1 cellular context compared by ENCODE assay signal in genomic region chr3:179258820-179259219, GRCh38.
TF ChIP-seq lines count a peak whose summit lies in the region.

No MANE protein-coding gene starts in this region.

TF ChIP-seq in GM12878, 131 proteins besides CTCF, POLR2A, EP300 and RAD21 (continued from another document):
- TF ChIP-seq ZNF687 (IDR thresholded peaks at IDR 0.05) = no peak
- no peak for TF ChIP-seq ZBTB4 (CRISPR knock-in tag; IDR thresholded peaks at IDR 0.05)
- no peak for TF ChIP-seq BACH1 (IDR thresholded peaks at IDR 0.05; ENCODE audit: borderline replicate concordance)
- TF ChIP-seq PRDM15 (CRISPR knock-in tag; IDR thresholded peaks at IDR 0.05) = no peak
- no peak for TF ChIP-seq HDAC6 (IDR thresholded peaks at IDR 0.05; ENCODE audit: unreplicated experiment)
- TF ChIP-seq BRCA1 (IDR thresholded peaks at IDR 0.05; ENCODE audit: low read depth, low read length) = no peak
- no peak for TF ChIP-seq CBX5 (IDR thresholded peaks at IDR 0.05; ENCODE audit: low read depth)
- no peak for TF ChIP-seq RUNX3 (IDR thresholded peaks at IDR 0.05; ENCODE audit: low read length)
- TF ChIP-seq HDGF (IDR thresholded peaks at IDR 0.05) = no peak
- TF ChIP-seq EZH2 (IDR thresholded peaks at IDR 0.05; ENCODE audit: borderline replicate concordance, control insufficient read depth, low read depth, low read length) = no peak
